Comparison of ENCODE assay signal across 8 cellular contexts in genomic region chr18:75209129-75209951, GRCh38. TPM values are rescaled to one million over a fixed set of nuclear protein-coding genes. Genes with fewer than 3 reads are reported as not detected.
DNase-seq lines count a peak whose midpoint lies in the region; ATAC-seq and TF ChIP-seq lines count a peak whose summit lies in the region.

PTGR3 (minus strand) TSS chr18:75209139; CDS start chr18:75209058, 81 bp downstream.

- H3K36me3 ChIP-seq in HUES64 (ENCODE audit: insufficient read depth, low read length) (no peaks in the 10 kb centered on the region), OCI-LY3 (replicated peaks; ENCODE audit: low read depth, low read length) (peaks cover 21% of the 10 kb centered on the region)

- H3K36me3 Mint-ChIP-seq in Calu3 (ENCODE audit: insufficient read depth, unreplicated experiment), result peaks cover 54% of the 10 kb centered on the region
- H3K36me3 Mint-ChIP-seq in endothelial cell (ENCODE audit: low read depth, unreplicated experiment), result peaks cover 17% of the 10 kb centered on the region
- H3K36me3 Mint-ChIP-seq in mesothelial cell of epicardium, result no peaks in the 10 kb centered on the region

- H3K4me1 ChIP-seq in HUES64 (ENCODE audit: insufficient read depth, low read length) (peaks cover 36% of the 10 kb centered on the region), OCI-LY3 (ENCODE audit: low read length) (peaks cover 39% of the 10 kb centered on the region)

- peak within 1 kb of the TSS; percentile 41; the same call in 1 of the 2 replicates for H3K9ac ChIP-seq in HUES64 (ENCODE audit: low read depth, low read length)
- H3K9ac ChIP-seq in OCI-LY3 (ENCODE audit: low read length), result peak within 1 kb of the TSS; percentile 89

- H3K27me3 Mint-ChIP-seq in Calu3 (ENCODE audit: unreplicated experiment) (no peaks in the 10 kb centered on the region), endothelial cell (ENCODE audit: unreplicated experiment) (peaks cover 31% of the 10 kb centered on the region), mesothelial cell of epicardium (ENCODE audit: low read depth) (peaks cover 2% of the 10 kb centered on the region)

- H3K4me2 ChIP-seq in OCI-LY3 (ENCODE audit: low read length), result peak within 1 kb of the TSS; percentile 87

- peaks cover 91% of the 10 kb centered on the region for H3K79me2 ChIP-seq in OCI-LY3 (ENCODE audit: low read length)

- peaks cover 56% of the 10 kb centered on the region for H4K20me1 ChIP-seq in OCI-LY3 (ENCODE audit: insufficient read depth, low read length)

- H3K4me1 Mint-ChIP-seq in Calu3 (ENCODE audit: low read depth, unreplicated experiment) (peaks cover 46% of the 10 kb centered on the region), endothelial cell (ENCODE audit: unreplicated experiment) (peaks cover 51% of the 10 kb centered on the region), mesothelial cell of epicardium (peaks cover 65% of the 10 kb centered on the region)

- no peak for TF ChIP-seq CTCF in Calu3 (IDR thresholded peaks at IDR 0.05; ENCODE audit: unreplicated experiment)
- no peak for TF ChIP-seq CTCF in OCI-LY3 (IDR thresholded peaks at IDR 0.05; ENCODE audit: low read depth, low read length)
- TF ChIP-seq CTCF in endothelial cell (IDR thresholded peaks at IDR 0.05; ENCODE audit: unreplicated experiment), result no peak
- no peak for TF ChIP-seq CTCF in mesothelial cell of epicardium (IDR thresholded peaks at IDR 0.05; ENCODE audit: unreplicated experiment)

- peak within 1 kb of the TSS; percentile 91 for H3K27ac Mint-ChIP-seq in Calu3 (ENCODE audit: unreplicated experiment)
- H3K27ac Mint-ChIP-seq in endothelial cell (ENCODE audit: unreplicated experiment), result peak within 1 kb of the TSS; percentile 92
- peak within 1 kb of the TSS; percentile 98 for H3K27ac Mint-ChIP-seq in mesothelial cell of epicardium

- H3K4me3 Mint-ChIP-seq in Calu3 (ENCODE audit: low read depth, unreplicated experiment) (peak within 1 kb of the TSS; percentile 98), endothelial cell (ENCODE audit: unreplicated experiment) (peak within 1 kb of the TSS; percentile 98), mesothelial cell of epicardium (peak within 1 kb of the TSS; percentile 97)

- H3K9me3 Mint-ChIP-seq in Calu3 (ENCODE audit: low read depth, unreplicated experiment) (no peaks in the 10 kb centered on the region), endothelial cell (ENCODE audit: unreplicated experiment) (no peaks in the 10 kb centered on the region), mesothelial cell of epicardium (no peaks in the 10 kb centered on the region)

- H2AFZ ChIP-seq in OCI-LY3 (ENCODE audit: low read depth, low read length), result peak within 1 kb of the TSS; percentile 53

- CTCF ChIA-PET in Calu3 (lab: Charles Lee), result no interaction called here

- H3K27me3 ChIP-seq in HUES64 (ENCODE audit: insufficient read depth, low read length) (peaks cover 86% of the 10 kb centered on the region), OCI-LY3 (ENCODE audit: low read depth, low read length) (no peaks in the 10 kb centered on the region)

- H3K27ac ChIP-seq in HUES64 (ENCODE audit: low read depth, low read length) (peak within 1 kb of the TSS; percentile 64; the same call in 1 of the 2 replicates), OCI-LY3 (ENCODE audit: low read length) (peak within 1 kb of the TSS; percentile 82)

- ATAC-seq in GM21423 (IDR thresholded peaks at IDR 0.05; ENCODE audit: unreplicated experiment), result peak; percentile 42

- peak within 1 kb of the TSS; percentile 74 for H3K4me3 ChIP-seq in HUES64 (ENCODE audit: low read length)
- H3K4me3 ChIP-seq in OCI-LY3 (ENCODE audit: low read length), result peak within 1 kb of the TSS; percentile 79

- DNase-seq in Calu3, result peak; percentile 85
- DNase-seq in activated T-cell treated with anti-CD3 and anti-CD28 coated beads for 1 hour (ENCODE audit: low read depth), result peak; percentile 57
- peak; percentile 73 for DNase-seq in endothelial cell (ENCODE audit: low spot score)
- peak; percentile 44 to 75 for DNase-seq in mesothelial cell of epicardium (ENCODE audit: low spot score in 2 of 2, unreplicated experiment in 2 of 2)
- DNase-seq in stimulated activated CD8-positive, alpha-beta memory T cell treated with anti-CD3 and anti-CD28 coated beads, Interleukin-4, amount 100 ng/mL, for 24 hours (ENCODE audit: low read depth), result peak; percentile 65

- WGBS in HUES64, result under 1% methylated on average over 88 of the region's 88 CpGs

- intact Hi-C loops in Calu3 (cut with micrococcal nuclease; ENCODE audit: unreplicated experiment), result no loop called here

- H3K9me3 ChIP-seq in HUES64 (ENCODE audit: insufficient read depth, low read depth, low read length), result no peaks in the 10 kb centered on the region
- no peaks in the 10 kb centered on the region for H3K9me3 ChIP-seq in OCI-LY3 (ENCODE audit: insufficient read depth, low read length)

- BruUV-seq in Calu3 (replicated peaks; lab: Mats Ljungman, UMichigan), result no TSS peak

RNA-seq across cellular contexts. Expression of gene PTGR3, which starts in this region (rescaled TPM):
- total RNA-seq in Calu3 (2022), result 30.2 and 31.7 TPM in 2 replicates
- 4.1 TPM for polyA plus RNA-seq in HUES64 (2013, experiment 1 of 2)
- polyA plus RNA-seq in HUES64 (2013, experiment 2 of 2), result 5.3 TPM
- 26.3 TPM for total RNA-seq in endothelial cell (ENCODE audit: unreplicated experiment)
- 47.0 to 52.6 TPM (median 52.1 TPM) in 3 replicates for total RNA-seq in mesothelial cell of epicardium

Comparison
In these comparisons a context has a peak if more than half of its experiments do, and no peak if none do; other contexts are left out.
1. Peak in every context shown above with its lines: DNase-seq, ATAC-seq, H3K4me3 ChIP-seq and H3K27ac ChIP-seq.